ENCODE assay signal across 28 cellular contexts in genomic region chr5:166401391-166401790, GRCh38.
DNase-seq lines count a peak whose midpoint lies in the region; ATAC-seq and TF ChIP-seq lines count a peak whose summit lies in the region.
"Had no signal": no experiment of that assay in that cellular context is flagged by ENCODE, and none has a peak within 500 bp of the region (broad histone marks: within the 10 kb centered on the region; RNA-seq: fewer than 3 reads in every experiment).

No MANE protein-coding gene starts in this region.

- peaks cover 3% of the 10 kb centered on the region for H3K4me1 Mint-ChIP-seq in neural progenitor cell
- H3K4me1 Mint-ChIP-seq: CD14-positive monocyte, T-cell had no signal

- no peaks in the 10 kb centered on the region for H3K79me2 ChIP-seq in SK-N-SH (ENCODE audit: insufficient read depth)
- no peaks in the 10 kb centered on the region for H3K79me2 ChIP-seq in neural progenitor cell (ENCODE audit: low read depth)

- no peaks in the 10 kb centered on the region for H3K9me3 Mint-ChIP-seq in neural progenitor cell
- H3K9me3 Mint-ChIP-seq: H9 had no signal

- H3F3A ChIP-seq in SK-N-SH (replicated peaks; ENCODE audit: insufficient read depth) (no peaks in the 10 kb centered on the region), neural progenitor cell (ENCODE audit: low read depth) (no peaks in the 10 kb centered on the region)

- H3K36me3 Mint-ChIP-seq in neural progenitor cell: no peaks in the 10 kb centered on the region
- H3K36me3 Mint-ChIP-seq: CD14-positive monocyte, T-cell had no signal

- H4K20me1 ChIP-seq in SK-N-SH (ENCODE audit: insufficient read depth) (no peaks in the 10 kb centered on the region), neural progenitor cell (ENCODE audit: low read depth) (no peaks in the 10 kb centered on the region)

- no peak for TF ChIP-seq RAD21 in SK-N-SH (IDR thresholded peaks at IDR 0.05; ENCODE audit: low read length)

- ATAC-seq in SK-N-SH treated with all-trans-retinoic acid at 6 μM for 48 hours: no peak
- ATAC-seq: HepG2, T-cell had no signal

- H3K27ac Mint-ChIP-seq in neural progenitor cell: no peak overlapping the region
- H3K27ac Mint-ChIP-seq: CD14-positive monocyte, H9, T-cell had no signal

- CTCF ChIA-PET in SK-N-SH (lab: Yijun Ruan, JAX): interaction anchor here (0.9 kb wide), 2 partner anchors 16 to 415 kb away, joined by 3 read pairs; no protein-coding TSS in a partner anchor

- POLR2A ChIA-PET in SK-N-SH (lab: Yijun Ruan, JAX): no interaction called here

- H3K9me3 ChIP-seq in SK-N-SH (no peaks in the 10 kb centered on the region), neural progenitor cell (ENCODE audit: low read depth) (no peaks in the 10 kb centered on the region)
- H3K9me3 ChIP-seq: BE2C, Peyer's patch had no signal

- H3K4me2 ChIP-seq in SK-N-SH: no peak overlapping the region
- peak overlapping the region; percentile 8 for H3K4me2 ChIP-seq in neural progenitor cell

- DNase-seq in SK-N-SH (peak; percentile 35), SK-N-DZ (ENCODE audit: low spot score) (peak; percentile 90), neural progenitor cell (ENCODE audit: low spot score) (peak; percentile 81), DMS79 (lab: John Stamatoyannopoulos, UW) (no peak), dedifferentiated amniotic fluid mesenchymal stem cell (ENCODE audit: extremely low spot score) (no peak), DMS 273 treated with DMSO at 0.1 percent for 48 hours (lab: John Stamatoyannopoulos, UW) (no peak)
- DNase-seq in stimulated activated CD4-positive, alpha-beta T cell treated with anti-CD3 and anti-CD28 coated beads, Interleukin-4, amount 100 ng/mL, for 24 hours: no peak
- DNase-seq: 8988T, ACHN, BE2C, EL, GF-D8, H9, Karpas-422, NCI-H1092, NCI-H1417 treated with DMSO at 0.1 percent for 48 hours, NCI-H1694 treated with DMSO at 0.1 percent for 48 hours, NCI-H2081 treated with DMSO at 0.1 percent for 48 hours, NCI-H2171, NCI-H226, NCI-H510A, NCI-H774, OCI-M1, Peyer's patch, T-cell had no signal

- no peaks in the 10 kb centered on the region for H3K27me3 ChIP-seq in SK-N-SH (ENCODE audit: insufficient read depth)
- no peaks in the 10 kb centered on the region for H3K27me3 ChIP-seq in neural progenitor cell
- H3K27me3 ChIP-seq: BE2C, Peyer's patch had no signal

- H3K4me3 Mint-ChIP-seq in neural progenitor cell: no peak overlapping the region
- H3K4me3 Mint-ChIP-seq: CD14-positive monocyte, H9, T-cell had no signal

- no peaks in the 10 kb centered on the region for H3K9me2 ChIP-seq in SK-N-SH

- H3K9ac ChIP-seq in SK-N-SH (no peak overlapping the region), neural progenitor cell (no peak overlapping the region)

- peaks cover 0 to 2% of the 10 kb centered on the region in 2 experiments; a peak in 1 of 4 replicates for H3K4me1 ChIP-seq in SK-N-SH (ENCODE audit: control insufficient read depth in 1 of 2, insufficient read depth in 2 of 2, low read depth in 1 of 2, low read length in 1 of 2)
- peaks cover 19% of the 10 kb centered on the region for H3K4me1 ChIP-seq in neural progenitor cell
- H3K4me1 ChIP-seq: BE2C, Peyer's patch had no signal

- H2AFZ ChIP-seq in SK-N-SH (ENCODE audit: low read depth) (no peak overlapping the region), neural progenitor cell (replicated peaks) (no peak overlapping the region)

- TF ChIP-seq EP300 in SK-N-SH (IDR thresholded peaks at IDR 0.05; ENCODE audit: borderline replicate concordance in 1 of 2, low read depth in 1 of 2, low read length in 1 of 2): no peak

- TF ChIP-seq CTCF in SK-N-SH (IDR thresholded peaks at IDR 0.05) (no peak), neural progenitor cell (IDR thresholded peaks at IDR 0.05) (no peak)

- H3K27me3 Mint-ChIP-seq in neural progenitor cell (ENCODE audit: insufficient read depth, low read depth): no peaks in the 10 kb centered on the region
- H3K27me3 Mint-ChIP-seq: T-cell had no signal

- WGBS in SK-N-SH (ENCODE audit: low lambda C conversion rate): 31% methylated on average over 4 of the region's 4 CpGs

- H3K27ac ChIP-seq in SK-N-SH (ENCODE audit: low read depth in 2 of 2, low read length in 1 of 2) (no peak overlapping the region), neural progenitor cell (no peak overlapping the region)
- H3K27ac ChIP-seq: Peyer's patch had no signal

- H3K4me3 ChIP-seq in SK-N-SH (ENCODE audit: low read depth in 2 of 2, low read length in 1 of 2): no peak overlapping the region
- H3K4me3 ChIP-seq in neural progenitor cell: no peak overlapping the region
- H3K4me3 ChIP-seq: Peyer's patch had no signal

- H3K36me3 ChIP-seq in SK-N-SH (replicated peaks in 1 of 2; ENCODE audit: control insufficient read depth in 1 of 2, insufficient read depth in 2 of 2, low read length in 1 of 2) (no peaks in the 10 kb centered on the region), neural progenitor cell (no peaks in the 10 kb centered on the region)
- H3K36me3 ChIP-seq: BE2C, Peyer's patch had no signal

TF ChIP-seq in SK-N-SH, 30 proteins besides CTCF, POLR2A, EP300 and RAD21:
- TF ChIP-seq JUND (IDR thresholded peaks at IDR 0.05) (no peak), TAF1 (IDR thresholded peaks at IDR 0.05; ENCODE audit: borderline replicate concordance, low read depth, low read length) (no peak), GATA2 (CRISPR knock-in tag; IDR thresholded peaks at IDR 0.05) (peak; percentile 69), PBX3 (IDR thresholded peaks at IDR 0.05) (no peak), RCOR1 (IDR thresholded peaks at IDR 0.05; ENCODE audit: low read length) (0 out of 2 replicates have a peak, but pooled peaks have one; percentile 50), FOXJ3 (CRISPR knock-in tag; IDR thresholded peaks at IDR 0.05) (no peak), ELF1 (IDR thresholded peaks at IDR 0.05) (no peak)

TF ChIP-seq in SK-N-SH treated with all-trans-retinoic acid at 6 μM for 48 hours, 23 proteins besides CTCF, POLR2A, EP300 and RAD21:
- TF ChIP-seq CREB5 (CRISPR knock-in tag; IDR thresholded peaks at IDR 0.05; ENCODE audit: low read depth) (no peak), ESRRG (CRISPR knock-in tag; IDR thresholded peaks at IDR 0.05) (no peak), BACH2 (CRISPR knock-in tag; IDR thresholded peaks at IDR 0.05; ENCODE audit: borderline replicate concordance) (no peak), CSRNP3 (CRISPR knock-in tag; IDR thresholded peaks at IDR 0.05) (no peak), POU6F1 (CRISPR knock-in tag; IDR thresholded peaks at IDR 0.05; ENCODE audit: borderline replicate concordance, low read depth) (no peak), PATZ1 (CRISPR knock-in tag; IDR thresholded peaks at IDR 0.05; ENCODE audit: borderline replicate concordance) (no peak)

Comparison
In these comparisons a context has a peak if more than half of its experiments do, and no peak if none do; other contexts are left out.
1. DNase-seq: peak in SK-N-SH (single experiment), SK-N-DZ (single experiment) and neural progenitor cell (single experiment); none in stimulated activated CD4-positive, alpha-beta T cell treated with anti-CD3 and anti-CD28 coated beads, Interleukin-4, amount 100 ng/mL, for 24 hours (single experiment), DMS79 (single experiment), dedifferentiated amniotic fluid mesenchymal stem cell (single experiment) and DMS 273 treated with DMSO at 0.1 percent for 48 hours (single experiment).